ENCODE assay signal across 11 cellular contexts in genomic region chr1:234989479-234990327, GRCh38.
DNase-seq lines count a peak whose midpoint lies in the region; ATAC-seq and TF ChIP-seq lines count a peak whose summit lies in the region.
"Had no signal": no experiment of that assay in that cellular context is flagged by ENCODE, and none has a peak within 500 bp of the region (broad histone marks: within the 10 kb centered on the region; RNA-seq: fewer than 3 reads in every experiment).

No MANE protein-coding gene starts in this region.

- H3K9me3 Mint-ChIP-seq in activated naive CD4-positive, alpha-beta T cell treated with anti-CD3 and anti-CD28 coated beads for 36 hours = peaks cover 5% of the 10 kb centered on the region
- H3K9me3 Mint-ChIP-seq in activated naive CD4-positive, alpha-beta T cell treated with anti-CD3 and anti-CD28 coated beads, Interleukin-2, amount 10 ng/mL, durations not matched to agents 7 days and 5 days = no peaks in the 10 kb centered on the region
- H3K9me3 Mint-ChIP-seq in activated T-helper 17 cell treated with anti-CD3 and anti-CD28 coated beads, Interleukin-2, amount 50 U/mL, for 72 hours = no peaks in the 10 kb centered on the region
- H3K9me3 Mint-ChIP-seq: central memory CD8-positive, alpha-beta T cell had no signal

- intact Hi-C loops in activated naive CD4-positive, alpha-beta T cell treated with anti-CD3 and anti-CD28 coated beads for 36 hours (cut with micrococcal nuclease) = loop anchor here (10.0 kb wide), 1 partner anchor 585 kb away; no protein-coding TSS in a partner anchor
- intact Hi-C loops in right lobe of liver (cut with DNase I) = no loop called here

- no peak overlapping the region for H3K4me3 Mint-ChIP-seq in activated naive CD4-positive, alpha-beta T cell treated with anti-CD3 and anti-CD28 coated beads for 36 hours
- H3K4me3 Mint-ChIP-seq in activated naive CD4-positive, alpha-beta T cell treated with anti-CD3 and anti-CD28 coated beads, Interleukin-2, amount 10 ng/mL, durations not matched to agents 7 days and 5 days = no peak overlapping the region
- peak overlapping the region; percentile 73 for H3K4me3 Mint-ChIP-seq in activated T-helper 17 cell treated with anti-CD3 and anti-CD28 coated beads, Interleukin-2, amount 50 U/mL, for 72 hours
- H3K4me3 Mint-ChIP-seq: central memory CD8-positive, alpha-beta T cell had no signal

- H3K27ac Mint-ChIP-seq in activated naive CD4-positive, alpha-beta T cell treated with anti-CD3 and anti-CD28 coated beads for 36 hours = peak overlapping the region; percentile 15
- no peak overlapping the region for H3K27ac Mint-ChIP-seq in activated naive CD4-positive, alpha-beta T cell treated with anti-CD3 and anti-CD28 coated beads, Interleukin-2, amount 10 ng/mL, durations not matched to agents 7 days and 5 days
- H3K27ac Mint-ChIP-seq in activated T-helper 17 cell treated with anti-CD3 and anti-CD28 coated beads, Interleukin-2, amount 50 U/mL, for 72 hours = peak overlapping the region; percentile 89

- no peaks in the 10 kb centered on the region for H3K36me3 Mint-ChIP-seq in activated naive CD4-positive, alpha-beta T cell treated with anti-CD3 and anti-CD28 coated beads for 36 hours (ENCODE audit: low read depth)
- H3K36me3 Mint-ChIP-seq in activated naive CD4-positive, alpha-beta T cell treated with anti-CD3 and anti-CD28 coated beads, Interleukin-2, amount 10 ng/mL, durations not matched to agents 7 days and 5 days = peaks cover 3% of the 10 kb centered on the region
- H3K36me3 Mint-ChIP-seq in activated T-helper 17 cell treated with anti-CD3 and anti-CD28 coated beads, Interleukin-2, amount 50 U/mL, for 72 hours (ENCODE audit: low read depth) = no peaks in the 10 kb centered on the region

- H3K36me3 ChIP-seq in right lobe of liver (no peaks in the 10 kb centered on the region), thoracic aorta (no peaks in the 10 kb centered on the region), BE2C (no peaks in the 10 kb centered on the region)
- H3K36me3 ChIP-seq: spleen had no signal

- CTCF ChIA-PET in activated naive CD4-positive, alpha-beta T cell treated with anti-CD3 and anti-CD28 coated beads for 36 hours (lab: Charles Lee) = interaction anchor here (0.5 to 1.4 kb wide), 5 partner anchors 17 to 275 kb away, joined by 3 to 6 read pairs (median 3); no protein-coding TSS in a partner anchor
- CTCF ChIA-PET in activated naive CD4-positive, alpha-beta T cell treated with anti-CD3 and anti-CD28 coated beads, Interleukin-2, amount 10 ng/mL, durations not matched to agents 7 days and 5 days (lab: Charles Lee) = interaction anchor here (1.0 to 1.6 kb wide), 5 partner anchors 8 to 503 kb away, joined by 3 to 5 read pairs (median 4); no protein-coding TSS in a partner anchor

- no peak for DNase-seq in activated naive CD4-positive, alpha-beta T cell treated with anti-CD3 and anti-CD28 coated beads for 36 hours
- DNase-seq in activated naive CD4-positive, alpha-beta T cell treated with anti-CD3 and anti-CD28 coated beads, Interleukin-2, amount 10 ng/mL, durations not matched to agents 7 days and 5 days = no peak
- DNase-seq in right lobe of liver (peak in 2 of 3 donors; percentile 33 to 38), thoracic aorta (ENCODE audit: low spot score) (no peak), BE2C (no peak), cerebellar cortex (ENCODE audit: low spot score) (no peak)
- DNase-seq: NCI-H2227 treated with DMSO at 0.1 percent for 48 hours, spleen had no signal

- H3K27ac ChIP-seq in right lobe of liver = peak overlapping the region in 1 of 3 donors; percentile 26
- peak overlapping the region; percentile 93 to 99 for H3K27ac ChIP-seq in thoracic aorta

- no peaks in the 10 kb centered on the region for H3K27me3 Mint-ChIP-seq in activated naive CD4-positive, alpha-beta T cell treated with anti-CD3 and anti-CD28 coated beads for 36 hours (ENCODE audit: low read depth)
- no peaks in the 10 kb centered on the region for H3K27me3 Mint-ChIP-seq in activated naive CD4-positive, alpha-beta T cell treated with anti-CD3 and anti-CD28 coated beads, Interleukin-2, amount 10 ng/mL, durations not matched to agents 7 days and 5 days
- H3K27me3 Mint-ChIP-seq in activated T-helper 17 cell treated with anti-CD3 and anti-CD28 coated beads, Interleukin-2, amount 50 U/mL, for 72 hours = no peaks in the 10 kb centered on the region
- H3K27me3 Mint-ChIP-seq: central memory CD8-positive, alpha-beta T cell had no signal

- H3K4me3 ChIP-seq in right lobe of liver (no peak overlapping the region), thoracic aorta (no peak overlapping the region), BE2C (ENCODE audit: low read depth, low read length) (no peak overlapping the region)
- H3K4me3 ChIP-seq: spleen had no signal

- H3K27me3 ChIP-seq in right lobe of liver (no peaks in the 10 kb centered on the region), thoracic aorta (replicated peaks; ENCODE audit: insufficient read depth) (no peaks in the 10 kb centered on the region), BE2C (no peaks in the 10 kb centered on the region)
- H3K27me3 ChIP-seq: spleen had no signal

- ATAC-seq in activated T-helper 17 cell treated with anti-CD3 and anti-CD28 coated beads, Interleukin-2, amount 50 U/mL, for 72 hours (replicated peaks) = peak; percentile 59
- ATAC-seq in right lobe of liver (no peak), thoracic aorta (ENCODE audit: insufficient number of reproducible peaks, low FRiP score, low read depth) (no peak), GM18511 (IDR thresholded peaks at IDR 0.05; ENCODE audit: unreplicated experiment) (no peak)

- no peak for TF ChIP-seq POLR2A in right lobe of liver (IDR thresholded peaks at IDR 0.05)

- 96% methylated on average over 8 of the region's 15 CpGs for WGBS in right lobe of liver (ENCODE audit: insufficient coverage, low coverage, low lambda C conversion rate, missing lambda C conversion rate)

- H3K9me3 ChIP-seq in right lobe of liver = no peaks in the 10 kb centered on the region
- no peaks in the 10 kb centered on the region for H3K9me3 ChIP-seq in thoracic aorta
- no peaks in the 10 kb centered on the region for H3K9me3 ChIP-seq in BE2C
- H3K9me3 ChIP-seq: spleen had no signal

- peaks cover 0 to 17% (median 11%) of the 10 kb centered on the region in 4 donors for H3K4me1 ChIP-seq in right lobe of liver
- H3K4me1 ChIP-seq in thoracic aorta (ENCODE audit: control insufficient read depth in 1 of 2, low read depth in 2 of 2) = peaks cover 26 to 46% of the 10 kb centered on the region in 2 donors
- no peaks in the 10 kb centered on the region for H3K4me1 ChIP-seq in BE2C

- no peak for TF ChIP-seq CTCF in right lobe of liver (IDR thresholded peaks at IDR 0.05)
- TF ChIP-seq CTCF in thoracic aorta (IDR thresholded peaks at IDR 0.05) = no peak
- TF ChIP-seq CTCF in BE2C (IDR thresholded peaks at IDR 0.05; ENCODE audit: low read depth, low read length) = no peak

- H3K4me1 Mint-ChIP-seq in activated naive CD4-positive, alpha-beta T cell treated with anti-CD3 and anti-CD28 coated beads for 36 hours (ENCODE audit: low read depth) = peaks cover 61% of the 10 kb centered on the region
- H3K4me1 Mint-ChIP-seq in activated naive CD4-positive, alpha-beta T cell treated with anti-CD3 and anti-CD28 coated beads, Interleukin-2, amount 10 ng/mL, durations not matched to agents 7 days and 5 days = peaks cover 33% of the 10 kb centered on the region
- H3K4me1 Mint-ChIP-seq in activated T-helper 17 cell treated with anti-CD3 and anti-CD28 coated beads, Interleukin-2, amount 50 U/mL, for 72 hours = peaks cover 39% of the 10 kb centered on the region

Comparison
In these comparisons a context has a peak if more than half of its experiments do, and no peak if none do; other contexts are left out.
1. DNase-seq: peak in right lobe of liver (2 of 3); none in activated naive CD4-positive, alpha-beta T cell treated with anti-CD3 and anti-CD28 coated beads for 36 hours (single experiment), activated naive CD4-positive, alpha-beta T cell treated with anti-CD3 and anti-CD28 coated beads, Interleukin-2, amount 10 ng/mL, durations not matched to agents 7 days and 5 days (single experiment), thoracic aorta (single experiment), BE2C (single experiment) and cerebellar cortex (single experiment).